26 cellular contexts compared by ENCODE assay signal in the genomic region with DNA sequence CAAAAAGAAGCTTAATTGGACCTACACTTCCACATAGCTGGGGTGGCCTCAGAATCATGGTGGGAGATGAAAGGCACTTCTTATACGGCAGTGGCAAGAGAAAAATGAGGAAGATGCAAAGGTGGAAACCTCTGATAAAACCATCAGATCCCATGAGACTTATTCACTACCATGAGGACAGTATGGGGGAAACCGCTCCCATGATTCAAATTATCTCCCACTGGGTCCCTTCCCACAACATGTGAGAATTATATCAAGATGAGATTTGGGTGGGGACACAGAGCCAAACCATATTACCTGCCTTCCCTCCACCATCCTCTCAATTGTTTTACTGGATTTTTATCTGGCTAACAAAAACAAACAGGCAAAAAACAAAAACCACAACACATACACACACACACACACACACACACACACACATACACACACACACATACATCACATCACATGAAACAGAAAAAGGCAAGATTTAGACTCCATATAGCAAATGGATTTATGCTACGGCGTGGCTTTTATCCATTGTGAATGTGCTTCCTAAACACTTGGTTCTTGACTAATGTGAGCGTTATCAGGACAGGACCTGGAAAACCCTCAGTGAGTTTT.
"Had no signal": no experiment of that assay in that cellular context is flagged by ENCODE, and none has a peak within 500 bp of the region (broad histone marks: within the 10 kb centered on the region; RNA-seq: fewer than 3 reads in every experiment).

No MANE protein-coding gene starts in this region.

- H3K36me3 Mint-ChIP-seq: activated naive CD4-positive, alpha-beta T cell treated with anti-CD3 and anti-CD28 coated beads, Interleukin-2, amount 10 ng/mL, durations not matched to agents 7 days and 5 days; activated naive CD8-positive, alpha-beta T cell treated with anti-CD3 and anti-CD28 coated beads for 36 hours had no signal

- H3K36me3 ChIP-seq: brain microvascular endothelial cell, cardiac muscle cell, SJCRH30 had no signal

- H3K4me3 ChIP-seq: cardiac muscle cell, SJCRH30 had no signal

- H3K27me3 ChIP-seq: brain microvascular endothelial cell, cardiac muscle cell, SJCRH30 had no signal

- H3K4me3 Mint-ChIP-seq: activated B cell treated with CpG ODN at 0.5 μM for 24 hours; activated CD4-positive, alpha-beta memory T cell treated with anti-CD3 and anti-CD28 coated beads, Interleukin-2, amount 10 ng/mL, durations not matched to agents 7 days and 5 days; activated CD4-positive, alpha-beta T cell treated with anti-CD3 and anti-CD28 coated beads for 36 hours; activated naive CD4-positive, alpha-beta T cell treated with anti-CD3 and anti-CD28 coated beads, Interleukin-2, amount 10 ng/mL, durations not matched to agents 7 days and 5 days; activated naive CD8-positive, alpha-beta T cell treated with anti-CD3 and anti-CD28 coated beads for 36 hours; activated T-helper 17 cell treated with anti-CD3 and anti-CD28 coated beads, Interleukin-2, amount 50 U/mL, for 72 hours had no signal

- H3K9ac ChIP-seq: SK-N-SH had no signal

- H3K27ac ChIP-seq: brain microvascular endothelial cell, cardiac muscle cell, SJCRH30 had no signal

- H3K27me3 Mint-ChIP-seq: activated B cell treated with CpG ODN at 0.5 μM for 24 hours; activated CD4-positive, alpha-beta T cell treated with anti-CD3 and anti-CD28 coated beads for 36 hours; activated naive CD8-positive, alpha-beta T cell treated with anti-CD3 and anti-CD28 coated beads for 36 hours; activated T-helper 17 cell treated with anti-CD3 and anti-CD28 coated beads, Interleukin-2, amount 50 U/mL, for 72 hours had no signal

- H3K4me2 ChIP-seq: SK-N-SH had no signal

- DNase-seq: activated B cell treated with CpG ODN at 0.5 μM for 24 hours; activated CD4-positive, alpha-beta memory T cell treated with anti-CD3 and anti-CD28 coated beads, Interleukin-2, amount 10 ng/mL, durations not matched to agents 7 days and 5 days; activated CD4-positive, alpha-beta T cell treated with anti-CD3 and anti-CD28 coated beads for 36 hours; activated CD4-positive, alpha-beta T cell treated with anti-CD3 and anti-CD28 coated beads, Interleukin-2, amount 50 U/mL, for 1 hour; activated gamma-delta T cell treated with Interleukin-2 at 50 U/mL for 16 hours; activated naive CD4-positive, alpha-beta T cell treated with anti-CD3 and anti-CD28 coated beads, Interleukin-2, amount 10 ng/mL, durations not matched to agents 7 days and 5 days; activated naive CD8-positive, alpha-beta T cell treated with anti-CD3 and anti-CD28 coated beads for 36 hours; activated T-cell treated with anti-CD3 and anti-CD28 coated beads for 4 hours; activated T-cell treated with anti-CD3 and anti-CD28 coated beads, Interleukin-2, amount 50 U/mL, for 48 hours; brain microvascular endothelial cell; MM.1S; NCI-H1048; NCI-H146; NCI-H187 treated with DMSO at 0.1 percent for 48 hours; NCI-H2171; NCI-H2227 treated with DMSO at 0.1 percent for 48 hours; NCI-H526 treated with DMSO at 0.1 percent for 48 hours; NCI-H82; RPMI8226; SJCRH30; SK-N-SH; T-helper 1 cell had no signal

- H3K9me3 Mint-ChIP-seq: activated B cell treated with CpG ODN at 0.5 μM for 24 hours; activated CD4-positive, alpha-beta memory T cell treated with anti-CD3 and anti-CD28 coated beads, Interleukin-2, amount 10 ng/mL, durations not matched to agents 7 days and 5 days; activated naive CD4-positive, alpha-beta T cell treated with anti-CD3 and anti-CD28 coated beads, Interleukin-2, amount 10 ng/mL, durations not matched to agents 7 days and 5 days; activated naive CD8-positive, alpha-beta T cell treated with anti-CD3 and anti-CD28 coated beads for 36 hours; activated T-helper 17 cell treated with anti-CD3 and anti-CD28 coated beads, Interleukin-2, amount 50 U/mL, for 72 hours had no signal

- H3K27ac Mint-ChIP-seq: activated B cell treated with CpG ODN at 0.5 μM for 24 hours; activated CD4-positive, alpha-beta memory T cell treated with anti-CD3 and anti-CD28 coated beads, Interleukin-2, amount 10 ng/mL, durations not matched to agents 7 days and 5 days; activated CD4-positive, alpha-beta T cell treated with anti-CD3 and anti-CD28 coated beads for 36 hours; activated naive CD4-positive, alpha-beta T cell treated with anti-CD3 and anti-CD28 coated beads, Interleukin-2, amount 10 ng/mL, durations not matched to agents 7 days and 5 days; activated naive CD8-positive, alpha-beta T cell treated with anti-CD3 and anti-CD28 coated beads for 36 hours; activated T-helper 17 cell treated with anti-CD3 and anti-CD28 coated beads, Interleukin-2, amount 50 U/mL, for 72 hours had no signal

- H3K9me3 ChIP-seq: SJCRH30, SK-N-SH had no signal

- ATAC-seq: activated CD4-positive, alpha-beta T cell treated with anti-CD3 and anti-CD28 coated beads for 36 hours; activated T-helper 17 cell treated with anti-CD3 and anti-CD28 coated beads, Interleukin-2, amount 50 U/mL, for 72 hours; Panc1; Right ventricle myocardium inferior had no signal
